8 cellular contexts compared by ENCODE assay signal in the genomic region with DNA sequence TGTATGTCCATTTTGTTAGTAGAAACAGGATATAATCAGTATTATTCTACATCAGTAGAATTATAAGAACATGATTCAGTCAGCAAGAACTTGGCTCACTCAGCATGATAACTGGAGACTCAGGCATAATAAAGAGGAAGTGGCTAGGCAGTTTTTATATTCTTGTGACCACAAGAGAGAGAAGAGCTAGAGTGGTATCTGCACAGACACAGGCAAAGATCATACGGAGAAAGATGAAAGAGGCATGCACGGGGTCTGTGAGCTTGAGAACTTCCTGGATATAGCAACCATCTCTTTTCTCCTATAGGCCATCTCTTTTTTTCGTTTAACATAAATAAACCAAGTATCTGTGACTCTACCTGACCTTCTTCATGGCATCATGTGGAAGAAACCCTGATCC. TPM values are rescaled to one million over a fixed set of nuclear protein-coding genes. Genes with fewer than 3 reads are reported as not detected.
DNase-seq lines count a peak whose midpoint lies in the region; ATAC-seq and TF ChIP-seq lines count a peak whose summit lies in the region.

No MANE protein-coding gene starts in this region.

- H3K27me3 Mint-ChIP-seq in activated CD8-positive, alpha-beta T cell treated with anti-CD3 and anti-CD28 coated beads for 36 hours, result no peaks in the 10 kb centered on the region
- no peaks in the 10 kb centered on the region for H3K27me3 Mint-ChIP-seq in mesothelial cell of epicardium (ENCODE audit: low read depth)

- H3K4me1 Mint-ChIP-seq in activated CD8-positive, alpha-beta T cell treated with anti-CD3 and anti-CD28 coated beads for 36 hours (ENCODE audit: low read depth), result peaks cover 57% of the 10 kb centered on the region
- H3K4me1 Mint-ChIP-seq in mesothelial cell of epicardium, result peaks cover 8% of the 10 kb centered on the region

- H3K4me3 Mint-ChIP-seq in activated CD8-positive, alpha-beta T cell treated with anti-CD3 and anti-CD28 coated beads for 36 hours, result peak overlapping the region; percentile 44
- no peak overlapping the region for H3K4me3 Mint-ChIP-seq in mesothelial cell of epicardium

- H3K4me3 ChIP-seq in GM08714 (ENCODE audit: low read length) (peak overlapping the region; percentile 45; the same call in 1 of the 2 replicates), urinary bladder (ENCODE audit: low read depth, low read length) (no peak overlapping the region)
- peak overlapping the region; percentile 13 for H3K4me3 ChIP-seq in Jurkat, Clone E6-1 (ENCODE audit: low read length)

- peak overlapping the region; percentile 82 for H3K27ac Mint-ChIP-seq in activated CD8-positive, alpha-beta T cell treated with anti-CD3 and anti-CD28 coated beads for 36 hours
- H3K27ac Mint-ChIP-seq in mesothelial cell of epicardium, result no peak overlapping the region

- H3K36me3 Mint-ChIP-seq in activated CD8-positive, alpha-beta T cell treated with anti-CD3 and anti-CD28 coated beads for 36 hours (ENCODE audit: low read depth), result no peaks in the 10 kb centered on the region
- H3K36me3 Mint-ChIP-seq in mesothelial cell of epicardium, result peaks cover 10% of the 10 kb centered on the region

- 63% methylated on average over 3 of the region's 3 CpGs for WGBS in urinary bladder

- peak overlapping the region; percentile 73 for H3K27ac ChIP-seq in urinary bladder (ENCODE audit: low read depth)

- CTCF ChIA-PET in activated CD8-positive, alpha-beta T cell treated with anti-CD3 and anti-CD28 coated beads for 36 hours (lab: Charles Lee), result interaction anchor here (1.2 kb wide), 1 partner anchor 15 kb away, joined by 3 read pairs; no protein-coding TSS in a partner anchor

- POLR2A ChIA-PET in activated CD8-positive, alpha-beta T cell treated with anti-CD3 and anti-CD28 coated beads for 36 hours (lab: Charles Lee), result interaction anchor here (0.5 to 0.6 kb wide), 2 partner anchors 14 to 16 kb away, joined by 3 read pairs; no protein-coding TSS in a partner anchor

- peak; percentile 99 for DNase-seq in Jurkat, Clone E6-1 (ENCODE audit: low read depth, low spot score)
- peak; percentile 74 for DNase-seq in activated CD8-positive, alpha-beta T cell treated with anti-CD3 and anti-CD28 coated beads for 36 hours
- DNase-seq in left ventricle myocardium superior (no peak), mesothelial cell of epicardium (ENCODE audit: low spot score in 2 of 2, unreplicated experiment in 2 of 2) (no peak), HT-29 (ENCODE audit: low spot score) (no peak)

- TF ChIP-seq CTCF in activated CD8-positive, alpha-beta T cell treated with anti-CD3 and anti-CD28 coated beads for 36 hours (IDR thresholded peaks at IDR 0.05), result no peak
- no peak for TF ChIP-seq CTCF in mesothelial cell of epicardium (IDR thresholded peaks at IDR 0.05; ENCODE audit: unreplicated experiment)

- H3K9me3 Mint-ChIP-seq in activated CD8-positive, alpha-beta T cell treated with anti-CD3 and anti-CD28 coated beads for 36 hours, result no peaks in the 10 kb centered on the region
- H3K9me3 Mint-ChIP-seq in mesothelial cell of epicardium, result peaks cover 8% of the 10 kb centered on the region

- intact Hi-C loops in activated CD8-positive, alpha-beta T cell treated with anti-CD3 and anti-CD28 coated beads for 36 hours (cut with micrococcal nuclease), result no loop called here
- intact Hi-C loops in left ventricle myocardium superior (cut with micrococcal nuclease), result no loop called here

- no peaks in the 10 kb centered on the region for H3K36me3 ChIP-seq in urinary bladder (ENCODE audit: insufficient read depth)

- H3K4me1 ChIP-seq in urinary bladder (ENCODE audit: insufficient read depth), result no peaks in the 10 kb centered on the region

- ATAC-seq in GM21526 (IDR thresholded peaks at IDR 0.05; ENCODE audit: low FRiP score, unreplicated experiment), result peak; percentile 91
- ATAC-seq in activated CD8-positive, alpha-beta T cell treated with anti-CD3 and anti-CD28 coated beads for 36 hours, result peak; percentile 97
- peak; percentile 83 for ATAC-seq in left ventricle myocardium superior

RNA-seq across cellular contexts. Expression of gene MYO5A, which starts 46.8 kb away (rescaled TPM):
- polyA plus RNA-seq in Jurkat, Clone E6-1 (2012; ENCODE audit: insufficient read depth, insufficient read length), result 5.2 TPM
- 10 to 100 TPM; 19.2 to 22.6 TPM for total RNA-seq in activated CD8-positive, alpha-beta T cell treated with anti-CD3 and anti-CD28 coated beads for 36 hours
- total RNA-seq in left ventricle myocardium superior, result 6.7 TPM
- 29.5 TPM for total RNA-seq in urinary bladder
- 9.1 TPM for polyA plus RNA-seq in urinary bladder
- 13.7 to 15.3 TPM (median 14.4 TPM) in 3 replicates for total RNA-seq in mesothelial cell of epicardium
- 0.76 and 0.91 TPM in 2 replicates for total RNA-seq in HT-29 (2014; rRNA removed; shearing (Covaris generic))

Comparison
In these comparisons a context has a peak if more than half of its experiments do, and no peak if none do; other contexts are left out.
1. DNase-seq: peak in Jurkat, Clone E6-1 (single experiment) and activated CD8-positive, alpha-beta T cell treated with anti-CD3 and anti-CD28 coated beads for 36 hours (single experiment); none in left ventricle myocardium superior (single experiment), mesothelial cell of epicardium (0 of 2) and HT-29 (single experiment).
2. Peak in every context shown above with its lines, with median percentiles within 50 percentile points of each other: ATAC-seq.